16 cellular contexts compared by ENCODE assay signal in the genomic region with DNA sequence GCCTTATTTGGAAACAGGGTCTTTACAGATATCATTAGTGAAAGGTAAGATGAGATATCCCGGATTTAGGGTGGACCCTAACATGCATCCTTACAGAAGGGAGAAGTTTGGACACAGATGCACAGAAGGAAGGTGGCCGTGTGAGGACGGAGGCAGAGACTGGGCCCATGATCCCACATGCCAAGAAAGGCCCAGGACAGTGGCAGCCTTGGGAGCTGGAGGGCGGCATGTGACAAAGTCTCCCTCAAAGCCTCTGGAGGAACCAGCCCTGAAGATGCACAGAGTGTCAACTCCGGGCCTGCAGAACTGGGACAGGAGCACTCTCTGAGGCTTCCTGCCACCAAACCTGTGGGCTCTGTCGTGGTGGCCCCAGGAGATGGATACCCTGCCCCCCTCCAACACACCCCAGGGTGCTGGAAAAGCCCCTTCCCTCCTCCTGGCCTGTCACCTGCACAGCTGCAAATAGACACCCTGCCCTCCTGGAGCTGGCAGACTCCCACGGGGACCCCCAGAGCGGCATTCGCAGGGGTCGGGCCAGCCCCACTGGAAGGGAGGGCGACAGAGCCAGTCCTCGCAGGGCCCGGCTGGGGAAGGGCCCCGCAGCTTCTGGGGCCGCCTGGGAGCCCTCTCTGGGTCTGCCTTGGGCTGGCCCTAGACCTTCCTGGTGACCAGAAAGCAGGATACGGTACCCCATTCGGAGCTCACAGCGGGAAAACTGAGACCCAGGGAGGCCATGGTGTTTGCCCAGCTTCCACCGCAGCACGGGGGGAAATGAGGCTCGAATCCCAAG. TPM values are rescaled to one million over a fixed set of nuclear protein-coding genes. Genes with fewer than 3 reads are reported as not detected.
DNase-seq lines count a peak whose midpoint lies in the region; ATAC-seq and TF ChIP-seq lines count a peak whose summit lies in the region.
"Had no signal": no experiment of that assay in that cellular context is flagged by ENCODE, and none has a peak within 500 bp of the region (broad histone marks: within the 10 kb centered on the region; RNA-seq: fewer than 3 reads in every experiment).

No MANE protein-coding gene starts in this region.

- CTCF ChIA-PET in activated CD4-positive, alpha-beta memory T cell treated with anti-CD3 and anti-CD28 coated beads for 36 hours (lab: Charles Lee): interaction anchor here (2.2 kb wide), 1 partner anchor 35 kb away, joined by 10 read pairs; no protein-coding TSS in a partner anchor

- peak overlapping the region; percentile 80 for H3K18ac ChIP-seq in neuronal stem cell (ENCODE audit: low read length)

- H3K4me2 ChIP-seq in neuronal stem cell (ENCODE audit: insufficient read depth, low read length, poor library complexity, severe bottlenecking): no peak overlapping the region

- no peak overlapping the region for H2BK120ac ChIP-seq in neuronal stem cell (ENCODE audit: low read depth, low read length)

- peak overlapping the region; percentile 56 for H3K14ac ChIP-seq in neuronal stem cell (ENCODE audit: low read length)

- peaks cover 11% of the 10 kb centered on the region for H3K4me1 Mint-ChIP-seq in activated CD4-positive, alpha-beta memory T cell treated with anti-CD3 and anti-CD28 coated beads for 36 hours (ENCODE audit: low read depth)

- peak overlapping the region; percentile 30 for H3K9ac ChIP-seq in neuronal stem cell (ENCODE audit: low read depth, low read length, poor library complexity)

- intact Hi-C loops in heart left ventricle (cut with DNase I) (loop anchor here in 7 of 10 donors (5.0 to 10.0 kb wide), 3 partner anchors 35 to 122 kb away; partner anchors contain the start of gene UBAC1 (in 1 of the 7)), Right ventricle myocardium inferior (cut with DNase I) (loop anchor here (2.0 kb wide), 1 partner anchor 32 kb away; the partner anchor contains the start of gene TMEM250), ascending aorta (cut with DNase I) (no loop called here)
- intact Hi-C loops in activated CD4-positive, alpha-beta memory T cell treated with anti-CD3 and anti-CD28 coated beads for 36 hours (cut with micrococcal nuclease): no loop called here

- peak overlapping the region; percentile 71 for H2BK5ac ChIP-seq in neuronal stem cell (ENCODE audit: low read length)

- H3K4me1 ChIP-seq in heart left ventricle (peaks cover 18 to 99% (median 85%) of the 10 kb centered on the region in 12 donors), ascending aorta (peaks cover 30 to 65% of the 10 kb centered on the region in 2 donors), neuronal stem cell (ENCODE audit: control insufficient read depth in 2 of 2, insufficient read depth in 1 of 2, low read depth in 1 of 2, low read length in 2 of 2) (peaks cover 2% of the 10 kb centered on the region in 2 donors), tibial nerve (peaks cover 0 to 97% (median 43%) of the 10 kb centered on the region in 4 donors)

- no peak overlapping the region for H4K91ac ChIP-seq in neuronal stem cell (ENCODE audit: low read depth, low read length, poor library complexity)

- peak in 3 of 5 donors; percentile 19 to 55 (median 21) for DNase-seq in heart left ventricle
- no peak for DNase-seq in Right ventricle myocardium inferior (ENCODE audit: missing footprints)
- no peak for DNase-seq in ascending aorta (ENCODE audit: low spot score in 2 of 2)
- no peak for DNase-seq in neuronal stem cell (ENCODE audit: low spot score)
- no peak for DNase-seq in tibial nerve (ENCODE audit: low spot score in 2 of 2)
- DNase-seq in activated CD4-positive, alpha-beta memory T cell treated with anti-CD3 and anti-CD28 coated beads for 36 hours: no peak
- no peak for DNase-seq in SW 1271 (lab: John Stamatoyannopoulos, UW)
- DNase-seq in activated T-cell treated with anti-CD3 and anti-CD28 coated beads, Interleukin-2, amount 50 U/mL, for 1 hour: no peak
- DNase-seq: dermis blood vessel endothelial cell; NCI-H1092 treated with DMSO at 0.1 percent for 48 hours; NCI-H82; stimulated activated CD4-positive, alpha-beta T cell treated with anti-CD3 and anti-CD28 coated beads, Interleukin-4, amount 100 ng/mL, for 24 hours; uterus had no signal

- peak overlapping the region in 11 of 12 donors; percentile 39 to 99 (median 77) for H3K27ac ChIP-seq in heart left ventricle
- H3K27ac ChIP-seq in ascending aorta: peak overlapping the region; percentile 83 to 90
- no peak overlapping the region for H3K27ac ChIP-seq in neuronal stem cell (replicated peaks; ENCODE audit: low read length)
- H3K27ac ChIP-seq in tibial nerve: peak overlapping the region in 3 of 4 donors; percentile 67 to 91 (median 80)

- H3K23ac ChIP-seq in neuronal stem cell (ENCODE audit: low read depth, low read length, poor library complexity): no peak overlapping the region

- H3K36me3 Mint-ChIP-seq in activated CD4-positive, alpha-beta memory T cell treated with anti-CD3 and anti-CD28 coated beads for 36 hours: no peaks in the 10 kb centered on the region

- POLR2A ChIA-PET in activated CD4-positive, alpha-beta memory T cell treated with anti-CD3 and anti-CD28 coated beads for 36 hours (lab: Charles Lee): no interaction called here

- no peak overlapping the region for H3K27ac Mint-ChIP-seq in activated CD4-positive, alpha-beta memory T cell treated with anti-CD3 and anti-CD28 coated beads for 36 hours
- H3K27ac Mint-ChIP-seq: activated T-helper 17 cell treated with anti-CD3 and anti-CD28 coated beads, Interleukin-2, amount 50 U/mL, for 72 hours had no signal

- no peak overlapping the region for H3K4ac ChIP-seq in neuronal stem cell (ENCODE audit: low read length)

- TF ChIP-seq EP300 in tibial nerve (IDR thresholded peaks at IDR 0.05): no peak

- H2AK5ac ChIP-seq in neuronal stem cell (ENCODE audit: low read depth, low read length): peak overlapping the region; percentile 47

- peak overlapping the region; percentile 58 for H2BK15ac ChIP-seq in neuronal stem cell (ENCODE audit: low read length)

- TF ChIP-seq POLR2A in heart left ventricle (IDR thresholded peaks at IDR 0.05): no peak
- TF ChIP-seq POLR2A in tibial nerve (IDR thresholded peaks at IDR 0.05): no peak

- H3K27me3 ChIP-seq in heart left ventricle (no peaks in the 10 kb centered on the region), ascending aorta (no peaks in the 10 kb centered on the region), neuronal stem cell (ENCODE audit: control insufficient read depth in 3 of 3, insufficient read depth in 3 of 3, low read depth in 1 of 3, low read length in 3 of 3) (no peaks in the 10 kb centered on the region), tibial nerve (no peaks in the 10 kb centered on the region)
- H3K27me3 ChIP-seq: uterus had no signal

- H3K9me3 ChIP-seq in heart left ventricle: no peaks in the 10 kb centered on the region
- no peaks in the 10 kb centered on the region for H3K9me3 ChIP-seq in ascending aorta
- no peaks in the 10 kb centered on the region for H3K9me3 ChIP-seq in neuronal stem cell (replicated peaks in 1 of 2; ENCODE audit: control insufficient read depth in 2 of 2, insufficient read depth in 1 of 2, low read depth in 1 of 2, low read length in 2 of 2)
- no peaks in the 10 kb centered on the region for H3K9me3 ChIP-seq in tibial nerve
- H3K9me3 ChIP-seq: uterus had no signal

- 62 to 86% (median 76%) methylated on average over 11 to 21 of the region's 21 CpGs for WGBS in heart left ventricle, 4 donors
- no CpG with 5 or more reads among the region's 21 CpGs for WGBS in neuronal stem cell (ENCODE audit: extremely low coverage in 2 of 2, insufficient read length in 2 of 2, insufficient replicate concordance in 1 of 2), 2 donors
- 69 to 75% methylated on average over 17 to 20 of the region's 21 CpGs for WGBS in tibial nerve, 2 donors

- peaks cover 4% of the 10 kb centered on the region for H3K79me1 ChIP-seq in neuronal stem cell (ENCODE audit: low read depth, low read length)

- no peaks in the 10 kb centered on the region for H3K9me3 Mint-ChIP-seq in activated CD4-positive, alpha-beta memory T cell treated with anti-CD3 and anti-CD28 coated beads for 36 hours
- H3K9me3 Mint-ChIP-seq: activated T-helper 17 cell treated with anti-CD3 and anti-CD28 coated beads, Interleukin-2, amount 50 U/mL, for 72 hours; CD4-positive, alpha-beta memory T cell had no signal

- no peak for TF ChIP-seq CTCF in heart left ventricle (IDR thresholded peaks at IDR 0.05)
- TF ChIP-seq CTCF in ascending aorta (IDR thresholded peaks at IDR 0.05): no peak
- no peak for TF ChIP-seq CTCF in tibial nerve (IDR thresholded peaks at IDR 0.05)

- no peak overlapping the region for H4K8ac ChIP-seq in neuronal stem cell (ENCODE audit: low read depth, low read length)

- H3K27me3 Mint-ChIP-seq in activated CD4-positive, alpha-beta memory T cell treated with anti-CD3 and anti-CD28 coated beads for 36 hours: no peaks in the 10 kb centered on the region
- H3K27me3 Mint-ChIP-seq: activated T-helper 17 cell treated with anti-CD3 and anti-CD28 coated beads, Interleukin-2, amount 50 U/mL, for 72 hours; CD4-positive, alpha-beta memory T cell had no signal

- H3K36me3 ChIP-seq in heart left ventricle (peaks cover 0 to 6% (median 0%) of the 10 kb centered on the region in 9 donors), ascending aorta (no peaks in the 10 kb centered on the region), neuronal stem cell (replicated peaks in 1 of 2; ENCODE audit: control insufficient read depth in 2 of 2, insufficient read depth in 2 of 2, low read length in 2 of 2) (peaks cover 0 to 1% of the 10 kb centered on the region in 2 donors), tibial nerve (peaks cover 0 to 18% (median 0%) of the 10 kb centered on the region in 3 donors)
- H3K36me3 ChIP-seq: uterus had no signal

- H3K4me3 Mint-ChIP-seq in activated CD4-positive, alpha-beta memory T cell treated with anti-CD3 and anti-CD28 coated beads for 36 hours: no peak overlapping the region
- H3K4me3 Mint-ChIP-seq: activated T-helper 17 cell treated with anti-CD3 and anti-CD28 coated beads, Interleukin-2, amount 50 U/mL, for 72 hours had no signal

- H3K4me3 ChIP-seq in heart left ventricle (no peak overlapping the region), ascending aorta (peak overlapping the region in 1 of 2 donors; percentile 46), neuronal stem cell (ENCODE audit: low read length in 2 of 2) (no peak overlapping the region), tibial nerve (no peak overlapping the region)
- H3K4me3 ChIP-seq: K562, uterus had no signal

- ATAC-seq in heart left ventricle (no peak), Right ventricle myocardium inferior (no peak)
- ATAC-seq: activated T-helper 17 cell treated with anti-CD3 and anti-CD28 coated beads, Interleukin-2, amount 50 U/mL, for 72 hours; K562 had no signal

- no peak overlapping the region for H2BK12ac ChIP-seq in neuronal stem cell (ENCODE audit: low read length)

- no peak overlapping the region for H2AFZ ChIP-seq in neuronal stem cell (ENCODE audit: low read length)

RNA-seq across cellular contexts. Expression of gene NACC2, which starts 7.9 kb away (rescaled TPM):
- total RNA-seq in heart left ventricle (10 to 100 TPM; 38.7 to 66.5 (median 47.5) TPM), Right ventricle myocardium inferior (37.0 TPM), ascending aorta (72.2 TPM), tibial nerve (10 to 100 TPM; 45.6 to 55.7 (median 49.8) TPM)
- polyA plus RNA-seq in heart left ventricle: 10 to 100 TPM; 17.9 to 39.1 TPM
- polyA plus RNA-seq in neuronal stem cell (2013, experiment 1 of 2): 4.9 TPM
- 5.0 TPM for polyA plus RNA-seq in neuronal stem cell (2013, experiment 2 of 2)
- 1 to 10 TPM; 8.1 to 8.5 TPM for total RNA-seq in activated CD4-positive, alpha-beta memory T cell treated with anti-CD3 and anti-CD28 coated beads for 36 hours

RNA-seq across cellular contexts. Expression of gene TMEM250, which starts 31.5 kb away (rescaled TPM):
- total RNA-seq in heart left ventricle (10 to 100 TPM; 15.5 to 34.3 (median 19.9) TPM), Right ventricle myocardium inferior (18.7 TPM), ascending aorta (80.3 TPM), tibial nerve (10 to 100 TPM; 24.3 to 47.7 (median 26.6) TPM)
- polyA plus RNA-seq in heart left ventricle: 10 to 100 TPM; 11.6 to 37.0 TPM
- polyA plus RNA-seq in neuronal stem cell (2013, experiment 1 of 2): 23.6 TPM
- polyA plus RNA-seq in neuronal stem cell (2013, experiment 2 of 2): 22.7 TPM
- 10 to 100 TPM; 28.0 to 28.4 TPM for total RNA-seq in activated CD4-positive, alpha-beta memory T cell treated with anti-CD3 and anti-CD28 coated beads for 36 hours

Comparison
In these comparisons a context has a peak if more than half of its experiments do, and no peak if none do; other contexts are left out.
1. DNase-seq: peak in heart left ventricle (3 of 5); none in Right ventricle myocardium inferior (single experiment), ascending aorta (0 of 2), neuronal stem cell (single experiment), tibial nerve (0 of 2), activated CD4-positive, alpha-beta memory T cell treated with anti-CD3 and anti-CD28 coated beads for 36 hours (single experiment), SW 1271 (0 of 2) and activated T-cell treated with anti-CD3 and anti-CD28 coated beads, Interleukin-2, amount 50 U/mL, for 1 hour (single experiment).
2. intact Hi-C loops: an anchor here in heart left ventricle (5.0 to 10.0 kb wide) and Right ventricle myocardium inferior (2.0 kb wide); none called in ascending aorta and activated CD4-positive, alpha-beta memory T cell treated with anti-CD3 and anti-CD28 coated beads for 36 hours.